Comparison of ENCODE assay signal across 8 cellular contexts in the genomic region with DNA sequence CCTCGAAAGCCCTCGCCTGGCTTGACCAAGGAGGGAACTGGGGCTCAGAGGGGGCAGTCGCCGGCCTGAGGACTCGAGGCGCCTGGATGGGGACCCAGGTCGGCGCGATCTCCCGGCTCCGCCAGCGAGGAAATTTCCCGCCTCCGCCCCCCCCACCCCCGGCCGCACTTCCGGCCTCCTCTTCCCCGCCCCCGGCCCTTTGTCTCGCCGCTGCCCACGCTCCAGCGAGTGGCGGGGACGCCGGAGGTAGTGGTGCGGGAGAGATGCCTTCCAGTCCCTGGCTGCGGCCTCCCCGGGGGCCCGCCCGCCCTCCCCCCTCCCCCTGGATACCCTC. TPM values are rescaled to one million over a fixed set of nuclear protein-coding genes. Genes with fewer than 3 reads are reported as not detected.
DNase-seq lines count a peak whose midpoint lies in the region; ATAC-seq and TF ChIP-seq lines count a peak whose summit lies in the region.

No MANE protein-coding gene starts in this region.

- no peak overlapping the region for H3K27ac ChIP-seq in CD4-positive, alpha-beta memory T cell (ENCODE audit: low read depth, low read length)
- H3K27ac ChIP-seq in RWPE2 (ENCODE audit: poor library complexity, severe bottlenecking) = peak overlapping the region; percentile 26

- H3K4me1 ChIP-seq in CD4-positive, alpha-beta memory T cell (ENCODE audit: insufficient read depth, low read length) = peaks cover 8% of the 10 kb centered on the region
- peaks cover 7% of the 10 kb centered on the region for H3K4me1 ChIP-seq in RWPE2 (ENCODE audit: insufficient read depth, poor library complexity, severe bottlenecking)

- ATAC-seq in GM21825 (IDR thresholded peaks at IDR 0.05; ENCODE audit: unreplicated experiment) (peak; percentile 1), RWPE2 (ENCODE audit: low read depth) (no peak), GM18870 (IDR thresholded peaks at IDR 0.05; ENCODE audit: unreplicated experiment) (no peak)
- ATAC-seq in stimulated activated naive CD8-positive, alpha-beta T cell treated with anti-CD3 and anti-CD28 coated beads, Interleukin-15, amount 100 ng/mL, for 72 hours = no peak

- H3K9me3 Mint-ChIP-seq in CD4-positive, alpha-beta memory T cell = peaks cover 0 to 4% (median 0%) of the 10 kb centered on the region in 8 donors
- H3K9me3 Mint-ChIP-seq in glutamatergic neuron (ENCODE audit: unreplicated experiment) = peaks cover 10% of the 10 kb centered on the region
- no peaks in the 10 kb centered on the region for H3K9me3 Mint-ChIP-seq in stimulated activated naive CD8-positive, alpha-beta T cell treated with anti-CD3 and anti-CD28 coated beads, Interleukin-15, amount 100 ng/mL, for 72 hours

- intact Hi-C loops in CD4-positive, alpha-beta memory T cell (cut with micrococcal nuclease) = no loop called here

- peak overlapping the region in 1 of 2 donors; percentile 62 for H3K4me3 ChIP-seq in CD4-positive, alpha-beta memory T cell (ENCODE audit: low read length in 2 of 2)
- peak overlapping the region; percentile 98 for H3K4me3 ChIP-seq in RWPE2 (ENCODE audit: severe bottlenecking)

- H3K36me3 ChIP-seq in CD4-positive, alpha-beta memory T cell (ENCODE audit: insufficient read depth, low read length) = no peaks in the 10 kb centered on the region
- no peaks in the 10 kb centered on the region for H3K36me3 ChIP-seq in RWPE2 (ENCODE audit: low read depth)

- no peak overlapping the region for H3K27ac Mint-ChIP-seq in CD4-positive, alpha-beta memory T cell
- no peak overlapping the region for H3K27ac Mint-ChIP-seq in glutamatergic neuron (ENCODE audit: unreplicated experiment)
- no peak overlapping the region for H3K27ac Mint-ChIP-seq in stimulated activated naive CD8-positive, alpha-beta T cell treated with anti-CD3 and anti-CD28 coated beads, Interleukin-15, amount 100 ng/mL, for 72 hours

- H3K36me3 Mint-ChIP-seq in CD4-positive, alpha-beta memory T cell = peaks cover 0 to 5% of the 10 kb centered on the region in 2 donors
- no peaks in the 10 kb centered on the region for H3K36me3 Mint-ChIP-seq in glutamatergic neuron (ENCODE audit: unreplicated experiment)

- CTCF ChIA-PET in CD4-positive, alpha-beta memory T cell (lab: Charles Lee; ENCODE audit: partially characterized antibody) = interaction anchor here (1.3 kb wide), 1 partner anchor 50 kb away, joined by 4 read pairs; no protein-coding TSS in a partner anchor

- POLR2A ChIA-PET in CD4-positive, alpha-beta memory T cell (lab: Charles Lee; ENCODE audit: partially characterized antibody) = no interaction called here

- H3K27me3 Mint-ChIP-seq in CD4-positive, alpha-beta memory T cell = peaks cover 11 to 34% of the 10 kb centered on the region in 2 donors
- peaks cover 7% of the 10 kb centered on the region for H3K27me3 Mint-ChIP-seq in glutamatergic neuron (ENCODE audit: unreplicated experiment)
- H3K27me3 Mint-ChIP-seq in stimulated activated naive CD8-positive, alpha-beta T cell treated with anti-CD3 and anti-CD28 coated beads, Interleukin-15, amount 100 ng/mL, for 72 hours = peaks cover 39% of the 10 kb centered on the region

- DNase-seq in CD4-positive, alpha-beta memory T cell = no peak
- DNase-seq in RWPE2 (ENCODE audit: low spot score) (no peak), glutamatergic neuron (no peak), NCI-H524 (lab: John Stamatoyannopoulos, UW) (no peak), NCI-H2107 treated with DMSO at 0.1 percent for 48 hours (lab: John Stamatoyannopoulos, UW; ENCODE audit: unreplicated experiment) (no peak)
- DNase-seq in stimulated activated naive CD8-positive, alpha-beta T cell treated with anti-CD3 and anti-CD28 coated beads, Interleukin-15, amount 100 ng/mL, for 72 hours = no peak

- TF ChIP-seq CTCF in RWPE2 (IDR thresholded peaks at IDR 0.05; ENCODE audit: poor library complexity, severe bottlenecking) (no peak), glutamatergic neuron (IDR thresholded peaks at IDR 0.05; ENCODE audit: partially characterized antibody, unreplicated experiment) (no peak)

- peak overlapping the region; percentile 64 to 85 (median 78) for H3K4me3 Mint-ChIP-seq in CD4-positive, alpha-beta memory T cell
- H3K4me3 Mint-ChIP-seq in glutamatergic neuron (ENCODE audit: unreplicated experiment) = peak overlapping the region; percentile 67
- H3K4me3 Mint-ChIP-seq in stimulated activated naive CD8-positive, alpha-beta T cell treated with anti-CD3 and anti-CD28 coated beads, Interleukin-15, amount 100 ng/mL, for 72 hours = peak overlapping the region; percentile 69 to 71

- no peaks in the 10 kb centered on the region for H3K27me3 ChIP-seq in CD4-positive, alpha-beta memory T cell (ENCODE audit: insufficient read depth, low read length)
- H3K27me3 ChIP-seq in RWPE2 (ENCODE audit: insufficient read depth, poor library complexity, severe bottlenecking) = peaks cover 3% of the 10 kb centered on the region

- H3K4me1 Mint-ChIP-seq in CD4-positive, alpha-beta memory T cell = peaks cover 7 to 20% (median 13%) of the 10 kb centered on the region in 4 donors
- peaks cover 23% of the 10 kb centered on the region for H3K4me1 Mint-ChIP-seq in glutamatergic neuron (ENCODE audit: low read depth, unreplicated experiment)
- H3K4me1 Mint-ChIP-seq in stimulated activated naive CD8-positive, alpha-beta T cell treated with anti-CD3 and anti-CD28 coated beads, Interleukin-15, amount 100 ng/mL, for 72 hours = peaks cover 10% of the 10 kb centered on the region

- no peaks in the 10 kb centered on the region for H3K9me3 ChIP-seq in CD4-positive, alpha-beta memory T cell (ENCODE audit: control insufficient read depth in 1 of 2, low read length in 2 of 2)
- no peaks in the 10 kb centered on the region for H3K9me3 ChIP-seq in RWPE2 (ENCODE audit: severe bottlenecking)

RNA-seq across cellular contexts. Expression of a gene that starts 0.4 kb away (rescaled TPM):
- under 1 TPM; 0.41 to 0.44 TPM for total RNA-seq in CD4-positive, alpha-beta memory T cell
- under 1 TPM in 1 of 2 donors, not detected in 1; 0.37 TPM for polyA plus RNA-seq in CD4-positive, alpha-beta memory T cell
- 72.3 TPM for total RNA-seq in glutamatergic neuron (ENCODE audit: unreplicated experiment)

RNA-seq across cellular contexts. Expression of a gene that starts 19.9 kb away (rescaled TPM):
- total RNA-seq in CD4-positive, alpha-beta memory T cell = not detected
- not detected for polyA plus RNA-seq in CD4-positive, alpha-beta memory T cell
- 3.7 TPM for total RNA-seq in glutamatergic neuron (ENCODE audit: unreplicated experiment)

RNA-seq across cellular contexts. Expression of a gene that starts 20.1 kb away (rescaled TPM):
- total RNA-seq in CD4-positive, alpha-beta memory T cell = not detected
- polyA plus RNA-seq in CD4-positive, alpha-beta memory T cell = not detected
- not detected for total RNA-seq in glutamatergic neuron (ENCODE audit: unreplicated experiment)

RNA-seq across cellular contexts. Expression of a gene that starts 36.9 kb away (rescaled TPM):
- total RNA-seq in CD4-positive, alpha-beta memory T cell = 10 to 100 TPM; 27.4 to 30.7 TPM
- polyA plus RNA-seq in CD4-positive, alpha-beta memory T cell = 10 to 100 TPM; 16.0 to 26.7 TPM
- 97.2 TPM for total RNA-seq in glutamatergic neuron (ENCODE audit: unreplicated experiment)

Comparison
In these comparisons a context has a peak if more than half of its experiments do, and no peak if none do; other contexts are left out.
1. RNA of a gene that starts 0.4 kb away (total RNA-seq): 72.3 TPM in glutamatergic neuron (single experiment); 0.41 to 0.44 TPM in CD4-positive, alpha-beta memory T cell; every median in the first group is over 10 times any median in the second.
2. Peak in every context shown above with its lines, with median percentiles within 50 percentile points of each other: H3K4me3 Mint-ChIP-seq.